ENCODE assay signal across 14 cellular contexts in the genomic region with DNA sequence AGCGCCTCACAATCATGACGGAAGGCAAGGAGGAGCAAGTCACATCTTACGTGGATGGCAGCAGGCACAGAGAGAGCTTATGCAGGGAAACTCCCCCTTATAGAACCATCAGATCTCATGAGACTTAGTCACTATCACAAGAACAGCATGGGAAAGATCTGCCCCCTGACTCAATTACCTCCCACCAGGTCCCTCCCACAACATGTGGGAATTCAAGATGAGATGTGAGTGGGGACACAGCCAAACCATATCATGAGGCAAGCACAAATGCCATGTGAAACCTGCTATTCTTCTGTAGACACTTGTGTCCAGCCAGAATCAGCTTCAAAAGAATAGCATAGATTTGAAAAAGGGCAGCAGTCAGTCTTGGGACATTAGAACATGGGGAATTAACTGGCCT. TPM values are rescaled to one million over a fixed set of nuclear protein-coding genes. Genes with fewer than 3 reads are reported as not detected.
DNase-seq lines count a peak whose midpoint lies in the region; ATAC-seq and TF ChIP-seq lines count a peak whose summit lies in the region.
"Not testable (repeated sequence)": the region's sequence is repeated elsewhere in the genome, so short reads cannot be mapped to it uniquely, and the experiment has no call there.
"Had no signal": no experiment of that assay in that cellular context is flagged by ENCODE, and none has a peak within 500 bp of the region (broad histone marks: within the 10 kb centered on the region; RNA-seq: fewer than 3 reads in every experiment).

No MANE protein-coding gene starts in this region.

- not testable (repeated sequence) for H3K4me1 ChIP-seq in H9 (ENCODE audit: insufficient read depth, low read length)
- H3K4me1 ChIP-seq in IMR-90 (ENCODE audit: control insufficient read depth, insufficient read depth, low read length) (peaks cover 16% of the 10 kb centered on the region), SJSA1 (replicated peaks) (peaks cover 27% of the 10 kb centered on the region)

- WGBS in H9 (ENCODE audit: extremely low coverage, insufficient read length, low lambda C conversion rate), result no CpG with 5 or more reads among the region's 3 CpGs
- WGBS in IMR-90 (ENCODE audit: extremely low coverage in 2 of 2, insufficient read length in 1 of 2), 2 experiments, result no CpG with 5 or more reads among the region's 3 CpGs

- not testable (repeated sequence) for H3K27me3 ChIP-seq in H9 (ENCODE audit: insufficient read depth, low read length); IMR-90 (ENCODE audit: control insufficient read depth, insufficient read depth, low read length); SJSA1 (replicated peaks)

- H3K9ac ChIP-seq in H9 (ENCODE audit: extremely low read depth, insufficient read length, low read length); IMR-90 (ENCODE audit: low read depth, low read length): not testable (repeated sequence)

- H3K79me1 ChIP-seq in H9 (ENCODE audit: insufficient read depth, low read depth, low read length, poor library complexity, severe bottlenecking); IMR-90 (ENCODE audit: low read depth in 1 of 2, low read length in 2 of 2): not testable (repeated sequence)

- not testable (repeated sequence) for H3K79me2 ChIP-seq in H9 (ENCODE audit: insufficient read depth, low read length)

- not testable (repeated sequence) for H3K18ac ChIP-seq in H9 (ENCODE audit: insufficient read length, low read depth, low read length)
- H3K18ac ChIP-seq in IMR-90 (ENCODE audit: low read depth, low read length), result peak overlapping the region; percentile 75

- intact Hi-C loops in IMR-90 (cut with micrococcal nuclease), result not testable (repeated sequence)

- H3K23ac ChIP-seq in H9 (ENCODE audit: insufficient read length, low read depth, low read length), result not testable (repeated sequence)
- peak overlapping the region; percentile 19; the same call in 1 of the 2 replicates for H3K23ac ChIP-seq in IMR-90 (ENCODE audit: low read depth, low read length)

- H2BK5ac ChIP-seq in H9 (ENCODE audit: insufficient read length, low read length), result not testable (repeated sequence)
- H2BK5ac ChIP-seq in IMR-90 (ENCODE audit: low read depth, low read length, poor library complexity, severe bottlenecking), result peak overlapping the region; percentile 78

- dilution Hi-C loops in IMR-90 (cut with HindIII; ENCODE audit: low sequenced_read_pairs, unreplicated experiment), result not testable (repeated sequence)

- not testable (repeated sequence) for H3K27me3 Mint-ChIP-seq in H9 (ENCODE audit: low read depth); activated naive CD8-positive, alpha-beta T cell; nephron (ENCODE audit: low read depth)

- TF ChIP-seq RAD21 in IMR-90 (IDR thresholded peaks at IDR 0.05; ENCODE audit: low read length), result not testable (repeated sequence)

- not testable (repeated sequence) for BruUV-seq in IMR-90 (replicated peaks; lab: Mats Ljungman, UMichigan)

- H3K27ac Mint-ChIP-seq in H9 (peak overlapping the region; percentile 24 to 59 (median 52); a peak in 2 of 7 replicates), nephron (peak overlapping the region; percentile 98 to 99 (median 99))
- peak overlapping the region; percentile 29 for H3K27ac Mint-ChIP-seq in activated naive CD8-positive, alpha-beta T cell

- not testable (repeated sequence) for H3K23me2 ChIP-seq in H9 (ENCODE audit: insufficient read length, low read depth, low read length, poor library complexity, severe bottlenecking)

- not testable (repeated sequence) for H3K14ac ChIP-seq in H9 (ENCODE audit: insufficient read depth, low read length)
- peak overlapping the region; percentile 34 for H3K14ac ChIP-seq in IMR-90 (replicated peaks; ENCODE audit: low read depth, low read length)

- not testable (repeated sequence) for H3K4me3 Mint-ChIP-seq in H9; activated naive CD8-positive, alpha-beta T cell
- peak overlapping the region; percentile 2 to 29 (median 26) for H3K4me3 Mint-ChIP-seq in nephron

- H2BK15ac ChIP-seq in H9 (ENCODE audit: low read depth, low read length), result not testable (repeated sequence)
- H2BK15ac ChIP-seq in IMR-90 (ENCODE audit: low read depth, low read length), result peak overlapping the region; percentile 68; the same call in 1 of the 3 replicates

- not testable (repeated sequence) for TF ChIP-seq CTCF in H9 (conservative IDR thresholded peaks at IDR 0.05); IMR-90 (conservative IDR thresholded peaks at IDR 0.05; ENCODE audit: low read depth, low read length); fibroblast of mammary gland (conservative IDR thresholded peaks at IDR 0.05; ENCODE audit: control insufficient read depth, insufficient read depth, low read depth, low read length); nephron (IDR thresholded peaks at IDR 0.05; ENCODE audit: unreplicated experiment in 3 of 3)

- DNase-seq in DMS 273 (lab: John Stamatoyannopoulos, UW; ENCODE audit: unreplicated experiment) (peak; percentile 46), IMR-90 (peak; percentile 74), fibroblast of mammary gland (ENCODE audit: low read depth) (peak; percentile 71)
- not testable (repeated sequence) for DNase-seq in H9; SJSA1 (ENCODE audit: low read depth in 1 of 2, low spot score in 2 of 2)

- not testable (repeated sequence) for H3K4me2 ChIP-seq in H9 (ENCODE audit: insufficient read depth, insufficient read length, low read length)
- H3K4me2 ChIP-seq in IMR-90 (ENCODE audit: low read depth, low read length), result peak overlapping the region; percentile 73

- H2BK12ac ChIP-seq in H9 (ENCODE audit: insufficient read length, low read depth, low read length), result not testable (repeated sequence)

- not testable (repeated sequence) for H4K5ac ChIP-seq in H9 (ENCODE audit: insufficient read length, low read depth, low read length)
- peak overlapping the region; percentile 62 for H4K5ac ChIP-seq in IMR-90 (ENCODE audit: low read depth, low read length)

- not testable (repeated sequence) for H2AFZ ChIP-seq in H9 (ENCODE audit: low read length); IMR-90 (replicated peaks; ENCODE audit: low read length, poor library complexity)

- not testable (repeated sequence) for H3K4me3 ChIP-seq in IMR-90 (ENCODE audit: insufficient read depth, low read depth, low read length); SJSA1; fibroblast of mammary gland (ENCODE audit: control insufficient read depth, low read depth, low read length)

- not testable (repeated sequence) for H3K36me3 ChIP-seq in IMR-90 (ENCODE audit: control insufficient read depth, insufficient read depth, low read length); SJSA1

- H4K20me1 ChIP-seq in H9 (ENCODE audit: control insufficient read depth, insufficient read depth, insufficient read length); IMR-90 (ENCODE audit: insufficient read depth, low read length): not testable (repeated sequence)

- H3K56ac ChIP-seq in H9 (ENCODE audit: insufficient read length, low read depth, low read length), result not testable (repeated sequence)
- 0 out of 2 replicates have a peak overlapping the region, but pooled peaks have one; percentile 29 for H3K56ac ChIP-seq in IMR-90 (ENCODE audit: extremely low read depth, insufficient read depth, low read length)

- not testable (repeated sequence) for H4K91ac ChIP-seq in H9 (ENCODE audit: insufficient read length, low read depth, low read length)
- peak overlapping the region; percentile 15 for H4K91ac ChIP-seq in IMR-90 (ENCODE audit: insufficient read depth, low read depth, low read length)

- H2BK120ac ChIP-seq in H9 (ENCODE audit: low read depth, low read length, poor library complexity, severe bottlenecking), result not testable (repeated sequence)
- peak overlapping the region; percentile 74 for H2BK120ac ChIP-seq in IMR-90 (ENCODE audit: low read depth, low read length)

- not testable (repeated sequence) for H4K8ac ChIP-seq in H9 (replicated peaks; ENCODE audit: insufficient read length, low read depth, low read length)
- peak overlapping the region; percentile 17 to 37; a peak in 2 of 4 replicates for H4K8ac ChIP-seq in IMR-90 (ENCODE audit: low read depth in 2 of 2, low read length in 2 of 2)

- not testable (repeated sequence) for TF ChIP-seq POLR2A in IMR-90 (IDR thresholded peaks at IDR 0.05; ENCODE audit: low read depth, low read length)

- not testable (repeated sequence) for H3K9me1 ChIP-seq in IMR-90 (ENCODE audit: insufficient read depth, low read length)

- H3K36me3 Mint-ChIP-seq in H9 (ENCODE audit: insufficient read depth in 1 of 3, low read depth in 3 of 3) (peaks cover 50 to 59% (median 50%) of the 10 kb centered on the region in 3 experiments), nephron (ENCODE audit: low read depth) (peaks cover 65% of the 10 kb centered on the region)
- not testable (repeated sequence) for H3K36me3 Mint-ChIP-seq in activated naive CD8-positive, alpha-beta T cell

- H2AK9ac ChIP-seq in IMR-90 (replicated peaks; ENCODE audit: low read depth, low read length, poor library complexity), result not testable (repeated sequence)

- H3K9me3 ChIP-seq in H9 (ENCODE audit: control insufficient read depth, low read depth, low read length); IMR-90 (ENCODE audit: control insufficient read depth, insufficient read depth, low read length); SJSA1 (replicated peaks): not testable (repeated sequence)

- not testable (repeated sequence) for H3K27ac ChIP-seq in H9 (ENCODE audit: insufficient read length, low read depth, low read length)
- H3K27ac ChIP-seq in IMR-90 (ENCODE audit: insufficient read depth, low read length), result peak overlapping the region; percentile 83; the same call in 1 of the 2 replicates
- peak overlapping the region; percentile 63 for H3K27ac ChIP-seq in SJSA1

- not testable (repeated sequence) for ATAC-seq in IMR-90 (ENCODE audit: low read depth)

- POLR2A ChIA-PET in IMR-90 (lab: Charles Lee; ENCODE audit: unreplicated experiment), result not testable (repeated sequence)

- peaks cover 13 to 29% of the 10 kb centered on the region in 2 experiments for H3K9me3 Mint-ChIP-seq in H9
- not testable (repeated sequence) for H3K9me3 Mint-ChIP-seq in activated naive CD8-positive, alpha-beta T cell (ENCODE audit: low read depth)
- peaks cover 20% of the 10 kb centered on the region for H3K9me3 Mint-ChIP-seq in nephron

- not testable (repeated sequence) for H3K4ac ChIP-seq in H9 (ENCODE audit: low read depth, low read length)
- H3K4ac ChIP-seq in IMR-90 (ENCODE audit: low read depth, low read length), result peak overlapping the region; percentile 22

- CTCF ChIA-PET in IMR-90 (lab: Yijun Ruan, JAX), result not testable (repeated sequence)

- H2BK20ac ChIP-seq in H9 (ENCODE audit: low read depth, low read length, poor library complexity, severe bottlenecking), result not testable (repeated sequence)
- H2BK20ac ChIP-seq in IMR-90 (ENCODE audit: low read depth, low read length), result peak overlapping the region; percentile 66

- H2AK5ac ChIP-seq in H9 (ENCODE audit: insufficient read length, low read length), result not testable (repeated sequence)
- peak overlapping the region; percentile 59 for H2AK5ac ChIP-seq in IMR-90 (ENCODE audit: low read depth, low read length)

- H3T11ph ChIP-seq in H9 (ENCODE audit: low read length), result not testable (repeated sequence)

- H3K4me1 Mint-ChIP-seq in H9 (peaks cover 22 to 33% of the 10 kb centered on the region in 2 experiments), nephron (peaks cover 49% of the 10 kb centered on the region)
- peaks cover 20% of the 10 kb centered on the region for H3K4me1 Mint-ChIP-seq in activated naive CD8-positive, alpha-beta T cell (ENCODE audit: low read depth)

- in situ Hi-C loops in IMR-90 (cut with MboI; ENCODE audit: low sequenced_read_pairs), result not testable (repeated sequence)

RNA-seq across cellular contexts. Expression of gene UBE2U, which starts 32.2 kb away (rescaled TPM):
- total RNA-seq in H9 (2021) (not detected in 2 replicates), IMR-90 (2012; rRNA removed) (not detected in 2 replicates)
- polyA plus RNA-seq in IMR-90 (2012; rRNA removed), result not detected in 2 replicates
- not detected in 2 replicates for polyA plus RNA-seq in IMR-90 (2012; cell fraction: cytosol; rRNA removed)
- polyA plus RNA-seq in IMR-90 (2012; cell fraction: nucleus; rRNA removed; ENCODE audit: low replicate concordance), result not detected in 2 replicates
- total RNA-seq in SJSA1 (2014; rRNA removed; shearing (Covaris generic)), result not detected in 2 replicates
- total RNA-seq: CD4-positive, alpha-beta T cell; H7; kidney epithelial cell; lower lobe of right lung; neural crest cell; right atrium auricular region; T-helper 2 cell treated with Interferon-gamma antibody and Interleukin-4, amounts not matched to agents 100 ng/mL and 5 ng/mL, for 36 hours had no signal

Comparison
In these comparisons a context has a peak if more than half of its experiments do, and no peak if none do; other contexts are left out.
1. H3K27ac Mint-ChIP-seq: peak in every context shown above with its lines; median percentile 99 in nephron; 52 in H9; 29 in activated naive CD8-positive, alpha-beta T cell.